22 cellular contexts compared by ENCODE assay signal in the genomic region with DNA sequence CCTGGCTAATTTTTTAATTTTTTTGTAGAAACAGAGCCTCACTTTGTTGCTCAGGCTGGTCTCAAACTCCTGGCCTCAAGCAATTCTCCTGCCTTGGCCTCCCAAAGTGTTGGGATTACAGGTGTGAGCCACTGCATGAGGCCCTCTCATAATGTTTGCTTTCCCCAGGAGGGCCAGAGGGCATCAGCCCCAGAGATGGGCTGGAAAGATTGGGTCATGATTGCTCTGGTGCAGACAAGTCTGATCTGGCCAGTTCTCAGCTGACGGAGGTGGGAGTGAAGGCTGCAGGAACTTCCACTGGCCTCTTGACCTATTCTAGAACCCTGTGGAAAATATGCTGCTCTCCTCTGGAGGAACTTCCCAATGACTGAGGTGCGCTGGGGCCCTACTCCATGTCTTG. TPM values are rescaled to one million over a fixed set of nuclear protein-coding genes. Genes with fewer than 3 reads are reported as not detected.
DNase-seq lines count a peak whose midpoint lies in the region; ATAC-seq, FAIRE-seq and TF ChIP-seq lines count a peak whose summit lies in the region.
"Had no signal": no experiment of that assay in that cellular context is flagged by ENCODE, and none has a peak within 500 bp of the region (broad histone marks: within the 10 kb centered on the region; RNA-seq: fewer than 3 reads in every experiment).

No MANE protein-coding gene starts in this region.

- peaks cover 3% of the 10 kb centered on the region for H3K9me3 Mint-ChIP-seq in memory B cell
- H3K9me3 Mint-ChIP-seq: CD4-positive, alpha-beta T cell had no signal

- 71% methylated on average over 2 of the region's 2 CpGs for WGBS in liver
- 25% methylated on average over 2 of the region's 2 CpGs for WGBS in HepG2 (ENCODE audit: low lambda C conversion rate)
- 49% methylated on average over 2 of the region's 2 CpGs for WGBS in K562 (ENCODE audit: insufficient coverage, low coverage, missing lambda C conversion rate)

- H3K4me1 ChIP-seq in liver (ENCODE audit: control insufficient read depth in 4 of 4, insufficient read depth in 4 of 4, low read length in 3 of 4), result peaks cover 0 to 9% (median 5%) of the 10 kb centered on the region in 4 donors
- H3K4me1 ChIP-seq in HepG2 (ENCODE audit: insufficient read depth, low read length), result peaks cover 19% of the 10 kb centered on the region; the same call in 1 of the 2 replicates
- H3K4me1 ChIP-seq in K562 (replicated peaks in 1 of 2; ENCODE audit: control insufficient read depth in 2 of 2, insufficient read depth in 2 of 2, low read length in 2 of 2), result peaks cover 7 to 18% of the 10 kb centered on the region in 2 experiments
- H3K4me1 ChIP-seq: A549, HAP-1 had no signal

- no TSS peak for BruUV-seq in HepG2 (replicated peaks; lab: Mats Ljungman, UMichigan)
- BruUV-seq in K562 (replicated peaks; lab: Mats Ljungman, UMichigan), result no TSS peak

- H3K4me2 ChIP-seq in HepG2 (ENCODE audit: low read depth, low read length), result no peak overlapping the region
- H3K4me2 ChIP-seq in K562 (ENCODE audit: insufficient read depth, low read length), result no peak overlapping the region
- H3K4me2 ChIP-seq: A549 had no signal

- H3K27me3 Mint-ChIP-seq in memory B cell, result peaks cover 6% of the 10 kb centered on the region
- H3K27me3 Mint-ChIP-seq: CD4-positive, alpha-beta T cell had no signal

- TF ChIP-seq RAD21 in liver (IDR thresholded peaks at IDR 0.05), result no peak
- TF ChIP-seq RAD21 in HepG2 (CRISPR knock-in tag; IDR thresholded peaks at IDR 0.05), result no peak
- no peak for TF ChIP-seq RAD21 in K562 (CRISPR knock-in tag; conservative IDR thresholded peaks at IDR 0.05 in 1 of 2, IDR thresholded peaks at IDR 0.05 in 1 of 2)

- in situ Hi-C loops in HepG2 (cut with HindIII; ENCODE audit: extremely low pct_ligation_motif_present, low pct_unique_long_range_greater_than_20kb), result no loop called here
- in situ Hi-C loops in K562 (cut with MboI), result no loop called here

- peaks cover 2% of the 10 kb centered on the region for H3K36me3 Mint-ChIP-seq in memory B cell

- no peaks in the 10 kb centered on the region for H3K79me2 ChIP-seq in HepG2 (ENCODE audit: insufficient read depth, low read length)
- H3K79me2 ChIP-seq in K562 (ENCODE audit: control insufficient read depth, insufficient read depth, low read length), result no peaks in the 10 kb centered on the region

- no peak overlapping the region for H3K4me3 Mint-ChIP-seq in memory B cell
- H3K4me3 Mint-ChIP-seq: CD4-positive, alpha-beta T cell had no signal

- H3K9ac ChIP-seq in liver (ENCODE audit: low read depth in 1 of 2, low read length in 2 of 2), result no peak overlapping the region
- H3K9ac ChIP-seq in HepG2 (ENCODE audit: insufficient read depth, low read depth, low read length), result no peak overlapping the region
- no peak overlapping the region for H3K9ac ChIP-seq in K562 (ENCODE audit: insufficient read depth in 1 of 2, low read depth in 2 of 2, low read length in 2 of 2)

- DNase-seq in HepG2 (ENCODE audit: low spot score) (no peak), K562 (ENCODE audit: extremely low read depth in 1 of 4, low spot score in 3 of 4) (no peak), memory B cell (ENCODE audit: low spot score in 2 of 2) (no peak), GM12891 (ENCODE audit: insufficient read length, low spot score) (no peak)
- DNase-seq in activated CD8-positive, alpha-beta memory T cell treated with anti-CD3 and anti-CD28 coated beads, Interleukin-2, amount 50 U/mL, for 48 hours, result no peak
- DNase-seq: AML-193; CD4-positive, alpha-beta T cell; DMS 273 treated with DMSO at 0.1 percent for 48 hours; DMS53; DND-41; EL had no signal

- H3K27me3 ChIP-seq in liver (ENCODE audit: control insufficient read depth in 4 of 4, insufficient read depth in 4 of 4, low read length in 3 of 4) (no peaks in the 10 kb centered on the region), HepG2 (ENCODE audit: control insufficient read depth in 1 of 2, insufficient read depth in 2 of 2, low read length in 2 of 2) (peaks cover 5 to 34% of the 10 kb centered on the region in 2 experiments; a peak in 3 of 5 replicates), K562 (ENCODE audit: control insufficient read depth in 2 of 2, insufficient read depth in 2 of 2, low read length in 2 of 2) (no peaks in the 10 kb centered on the region)

- no peaks in the 10 kb centered on the region for H4K20me1 ChIP-seq in HepG2 (ENCODE audit: insufficient read depth, low read length)
- H4K20me1 ChIP-seq in K562 (replicated peaks; ENCODE audit: control insufficient read depth, insufficient read depth, low read length), result no peaks in the 10 kb centered on the region

- POLR2A ChIA-PET in HepG2 (lab: Yijun Ruan, JAX), result no interaction called here
- POLR2A ChIA-PET in K562 (lab: Yijun Ruan, JAX), result interaction anchor here (1.6 kb wide), 1 partner anchor 11 kb away, joined by 5 read pairs; no protein-coding TSS in a partner anchor

- H3K9me3 ChIP-seq in liver (ENCODE audit: control insufficient read depth in 4 of 4, low read length in 3 of 4) (no peaks in the 10 kb centered on the region), HepG2 (ENCODE audit: low read length) (no peaks in the 10 kb centered on the region), K562 (replicated peaks; ENCODE audit: control insufficient read depth, insufficient read depth, low read depth, low read length) (no peaks in the 10 kb centered on the region)
- H3K9me3 ChIP-seq: A549, HAP-1 had no signal

- H3K27ac Mint-ChIP-seq in memory B cell, result peak overlapping the region; percentile 72
- H3K27ac Mint-ChIP-seq: CD4-positive, alpha-beta T cell had no signal

- TF ChIP-seq POLR2A in HepG2 (IDR thresholded peaks at IDR 0.05; ENCODE audit: insufficient read depth in 1 of 2, low read depth in 2 of 2, low read length in 2 of 2) (no peak), K562 (conservative IDR thresholded peaks at IDR 0.05) (no peak), GM12891 (IDR thresholded peaks at IDR 0.05; ENCODE audit: low read depth, low read length) (no peak)

- intact Hi-C loops in HepG2 (cut with micrococcal nuclease; ENCODE audit: unreplicated experiment) (no loop called here), K562 (cut with micrococcal nuclease) (no loop called here)

- TF ChIP-seq EP300 in HepG2 (IDR thresholded peaks at IDR 0.05; ENCODE audit: low read depth in 2 of 2, low read length in 2 of 2), result no peak
- no peak for TF ChIP-seq EP300 in HepG2 (CRISPR knock-in tag; IDR thresholded peaks at IDR 0.05; ENCODE audit: borderline replicate concordance)
- TF ChIP-seq EP300 in K562 (IDR thresholded peaks at IDR 0.05; ENCODE audit: low read length), result no peak

- no peaks in the 10 kb centered on the region for H3K4me1 Mint-ChIP-seq in memory B cell

- H3K36me3 ChIP-seq in liver (ENCODE audit: control insufficient read depth in 4 of 4, insufficient read depth in 3 of 4, low read depth in 1 of 4, low read length in 3 of 4) (no peaks in the 10 kb centered on the region), HepG2 (replicated peaks in 1 of 2; ENCODE audit: control insufficient read depth in 1 of 2, insufficient read depth in 2 of 2, low read length in 2 of 2) (no peaks in the 10 kb centered on the region), K562 (ENCODE audit: control insufficient read depth, insufficient read depth, low read length) (no peaks in the 10 kb centered on the region)
- H3K36me3 ChIP-seq: HAP-1 had no signal

- H3K27ac ChIP-seq in liver (ENCODE audit: low read depth in 1 of 2, low read length in 2 of 2) (peak overlapping the region in 1 of 2 donors; percentile 8), HepG2 (ENCODE audit: extremely low read length, insufficient read depth, low read length) (no peak overlapping the region), K562 (ENCODE audit: extremely low read depth, low read depth, low read length) (no peak overlapping the region)
- H3K27ac ChIP-seq: 22Rv1, A549, C4-2B had no signal

- TF ChIP-seq CTCF in liver (IDR thresholded peaks at IDR 0.05; ENCODE audit: low read depth, low read length, missing input control), result no peak
- TF ChIP-seq CTCF in HepG2 (CRISPR knock-in tag; IDR thresholded peaks at IDR 0.05), result no peak
- no peak for TF ChIP-seq CTCF in K562 (IDR thresholded peaks at IDR 0.05 in 2 of 3, conservative IDR thresholded peaks at IDR 0.05 in 1 of 3; ENCODE audit: insufficient read depth in 2 of 3, low read depth in 1 of 3, low read length in 3 of 3)

- H3K9me1 ChIP-seq in K562 (ENCODE audit: control insufficient read depth, insufficient read depth, low read length), result peaks cover 3% of the 10 kb centered on the region

- ATAC-seq in HepG2 (no peak; the same call in 2 of the 3 replicates), K562 (no peak), memory B cell (ENCODE audit: low read depth) (no peak), HG02610 (IDR thresholded peaks at IDR 0.05; ENCODE audit: unreplicated experiment) (no peak)

- H3K4me3 ChIP-seq in liver (ENCODE audit: low read depth in 1 of 3, low read length in 3 of 3), result no peak overlapping the region
- H3K4me3 ChIP-seq in HepG2 (replicated peaks in 1 of 3; ENCODE audit: insufficient read depth in 1 of 3, low read depth in 2 of 3, low read length in 3 of 3), result no peak overlapping the region
- no peak overlapping the region for H3K4me3 ChIP-seq in K562
- H3K4me3 ChIP-seq: A549, GM12878, HAP-1 had no signal

- H2AFZ ChIP-seq in HepG2 (ENCODE audit: low read length) (no peak overlapping the region), K562 (ENCODE audit: low read depth, low read length) (no peak overlapping the region)

- CTCF ChIA-PET in HepG2 (lab: Yijun Ruan, JAX; ENCODE audit: low intra/inter-chr PET ratio, low total read pairs) (no interaction called here), K562 (lab: Yijun Ruan, JAX; ENCODE audit: low intra/inter-chr PET ratio) (no interaction called here)

- FAIRE-seq in HepG2 (lab: Jason Lieb, UNC) (no peak), K562 (lab: Jason Lieb, UNC) (no peak), GM12891 (lab: Jason Lieb, UNC) (no peak)
- FAIRE-seq: A549, GM12878, GM19239, H1 had no signal

RNA-seq across cellular contexts. Expression of a gene that starts 43.4 kb away (rescaled TPM):
- total RNA-seq in liver, result not detected
- polyA plus RNA-seq in liver, result not detected
- total RNA-seq in HepG2 (2016; rRNA removed; fragmentation: Illumina TruSeq; extraction: Trizol), result not detected in 2 replicates
- not detected in 2 replicates for total RNA-seq in HepG2 (2016; cell fraction: cytosol; rRNA removed; fragmentation: Illumina TruSeq; extraction: Trizol; ENCODE audit: low read depth)
- total RNA-seq in HepG2 (2016; cell fraction: insoluble cytoplasmic fraction; rRNA removed; fragmentation: Illumina TruSeq; extraction: Trizol), result not detected in 2 replicates
- not detected in 2 replicates for total RNA-seq in HepG2 (2016; cell fraction: membrane; rRNA removed; fragmentation: Illumina TruSeq; extraction: Trizol)
- total RNA-seq in HepG2 (2016; cell fraction: nucleus; rRNA removed; fragmentation: Illumina TruSeq; extraction: Trizol), result not detected in 2 replicates
- polyA plus RNA-seq in HepG2 (2011; rRNA removed), result not detected in 2 replicates
- polyA plus RNA-seq in HepG2 (2011; cell fraction: cytosol; rRNA removed), result not detected in 2 replicates
- not detected in 2 replicates for polyA plus RNA-seq in HepG2 (2011; cell fraction: nucleus; rRNA removed)
- not detected in 2 replicates for polyA plus RNA-seq in HepG2 (2012)
- not detected in 2 replicates for polyA plus RNA-seq in HepG2 (2016; cell fraction: cytosol; fragmentation: Illumina TruSeq; extraction: Trizol; ENCODE audit: low read depth)
- not detected in 2 replicates for polyA plus RNA-seq in HepG2 (2016; cell fraction: insoluble cytoplasmic fraction; fragmentation: Illumina TruSeq; extraction: Trizol; ENCODE audit: low read depth)
- not detected in 2 replicates for polyA plus RNA-seq in HepG2 (2016; cell fraction: membrane; fragmentation: Illumina TruSeq; extraction: Trizol; ENCODE audit: low read depth)
- polyA plus RNA-seq in HepG2 (2016; cell fraction: nucleus; fragmentation: Illumina TruSeq; extraction: Trizol; ENCODE audit: insufficient read depth, low read depth), result not detected in 2 replicates
- polyA minus RNA-seq in HepG2 (2011; rRNA and poly(A)+ RNA removed; ENCODE audit: low replicate concordance), result not detected in 2 replicates
- not detected in 2 replicates for polyA minus RNA-seq in HepG2 (2011; cell fraction: cytosol; rRNA and poly(A)+ RNA removed)
- not detected in 2 replicates for polyA minus RNA-seq in HepG2 (2011; cell fraction: nucleus; rRNA and poly(A)+ RNA removed)
- not detected in 2 replicates for total RNA-seq in K562 (2011; cell fraction: chromatin; rRNA removed; ENCODE audit: low replicate concordance)
- not detected in 2 replicates for total RNA-seq in K562 (2011; cell fraction: nucleolus; rRNA removed)
- not detected in 2 replicates for total RNA-seq in K562 (2011; cell fraction: nucleoplasm; rRNA removed)
- total RNA-seq in K562 (2014; rRNA removed), result not detected in 2 replicates
- not detected in 2 replicates for total RNA-seq in K562 (2014; rRNA removed; fragmentation: Illumina TruSeq; extraction: Trizol)
- not detected in 2 replicates for total RNA-seq in K562 (2015; rRNA removed; fragmentation: Illumina TruSeq; extraction: Trizol)
- not detected in 2 replicates for total RNA-seq in K562 (2021)
- polyA plus RNA-seq in K562 (2011; rRNA removed), result not detected in 2 replicates
- polyA plus RNA-seq in K562 (2011; cell fraction: cytosol; rRNA removed), result not detected in 2 replicates
- not detected in 2 replicates for polyA plus RNA-seq in K562 (2011; cell fraction: nucleus; rRNA removed)
- not detected in 2 replicates for polyA plus RNA-seq in K562 (2012)
- not detected in 2 replicates for polyA plus RNA-seq in K562 (2014; fragmentation: Illumina TruSeq; extraction: Trizol)
- not detected for polyA plus RNA-seq in K562 (2014; fragmentation: Nextera tagmentation; extraction: Ambion mirVana)
- polyA plus RNA-seq in K562 (2014; rRNA removed), result not detected in 2 replicates
- polyA minus RNA-seq in K562 (2011; rRNA and poly(A)+ RNA removed), result not detected in 2 replicates
- polyA minus RNA-seq in K562 (2011; cell fraction: cytosol; rRNA and poly(A)+ RNA removed), result not detected in 2 replicates
- polyA minus RNA-seq in K562 (2011; cell fraction: nucleus; rRNA and poly(A)+ RNA removed), result not detected in 2 replicates
- not detected for polyA plus RNA-seq in GM12891 (2012; ENCODE audit: low read depth, missing spikeins)
- total RNA-seq: CD4-positive, alpha-beta T cell; G401; GM12878 had no signal
- polyA plus RNA-seq: A549, BJ, GM12878 had no signal

RNA-seq across cellular contexts. Expression of a gene that starts 43.6 kb away (rescaled TPM):
- total RNA-seq in liver (10 to 100 TPM; 59.0 to 83.3 TPM), HepG2 (2016; rRNA removed; fragmentation: Illumina TruSeq; extraction: Trizol) (24.4 and 26.8 TPM in 2 replicates), K562 (2014; rRNA removed) (5.0 and 5.4 TPM in 2 replicates), K562 (2014; rRNA removed; fragmentation: Illumina TruSeq; extraction: Trizol) (11.9 and 12.0 TPM in 2 replicates), K562 (2015; rRNA removed; fragmentation: Illumina TruSeq; extraction: Trizol) (13.8 and 14.4 TPM in 2 replicates), K562 (2021) (13.1 and 14.6 TPM in 2 replicates)
- polyA plus RNA-seq in liver (10 to 100 TPM; 14.9 to 19.9 TPM), HepG2 (2011; rRNA removed) (5.8 and 5.9 TPM in 2 replicates), K562 (2011; rRNA removed) (6.6 and 6.7 TPM in 2 replicates), K562 (2014; fragmentation: Illumina TruSeq; extraction: Trizol) (6.4 and 7.9 TPM in 2 replicates), K562 (2014; fragmentation: Nextera tagmentation; extraction: Ambion mirVana) (1 to 10 TPM; 4.1 to 4.2 TPM), K562 (2014; rRNA removed) (4.8 and 5.1 TPM in 2 replicates)
- 3.1 and 3.8 TPM in 2 replicates for total RNA-seq in HepG2 (2016; cell fraction: cytosol; rRNA removed; fragmentation: Illumina TruSeq; extraction: Trizol; ENCODE audit: low read depth)
- 25.5 and 28.3 TPM in 2 replicates for total RNA-seq in HepG2 (2016; cell fraction: insoluble cytoplasmic fraction; rRNA removed; fragmentation: Illumina TruSeq; extraction: Trizol)
- 15.5 and 17.6 TPM in 2 replicates for total RNA-seq in HepG2 (2016; cell fraction: membrane; rRNA removed; fragmentation: Illumina TruSeq; extraction: Trizol)
- total RNA-seq in HepG2 (2016; cell fraction: nucleus; rRNA removed; fragmentation: Illumina TruSeq; extraction: Trizol), result 49.0 and 51.0 TPM in 2 replicates
- polyA plus RNA-seq in HepG2 (2011; cell fraction: cytosol; rRNA removed), result 3.5 and 4.9 TPM in 2 replicates
- polyA plus RNA-seq in HepG2 (2011; cell fraction: nucleus; rRNA removed), result 4.2 and 5.1 TPM in 2 replicates
- polyA plus RNA-seq in HepG2 (2012), result 18.3 and 19.9 TPM in 2 replicates
- polyA plus RNA-seq in HepG2 (2016; cell fraction: cytosol; fragmentation: Illumina TruSeq; extraction: Trizol; ENCODE audit: low read depth), result 2.5 and 2.6 TPM in 2 replicates
- 19.7 and 25.1 TPM in 2 replicates for polyA plus RNA-seq in HepG2 (2016; cell fraction: insoluble cytoplasmic fraction; fragmentation: Illumina TruSeq; extraction: Trizol; ENCODE audit: low read depth)
- 6.2 and 6.7 TPM in 2 replicates for polyA plus RNA-seq in HepG2 (2016; cell fraction: membrane; fragmentation: Illumina TruSeq; extraction: Trizol; ENCODE audit: low read depth)
- 53.6 and 54.2 TPM in 2 replicates for polyA plus RNA-seq in HepG2 (2016; cell fraction: nucleus; fragmentation: Illumina TruSeq; extraction: Trizol; ENCODE audit: insufficient read depth, low read depth)
- 9.6 and 24.6 TPM in 2 replicates for polyA minus RNA-seq in HepG2 (2011; rRNA and poly(A)+ RNA removed; ENCODE audit: low replicate concordance)
- 10.8 and 15.0 TPM in 2 replicates for polyA minus RNA-seq in HepG2 (2011; cell fraction: cytosol; rRNA and poly(A)+ RNA removed)
- 14.9 and 15.0 TPM in 2 replicates for polyA minus RNA-seq in HepG2 (2011; cell fraction: nucleus; rRNA and poly(A)+ RNA removed)
- 11.4 and 24.0 TPM in 2 replicates for total RNA-seq in K562 (2011; cell fraction: chromatin; rRNA removed; ENCODE audit: low replicate concordance)
- total RNA-seq in K562 (2011; cell fraction: nucleolus; rRNA removed), result 14.2 and 15.8 TPM in 2 replicates
- total RNA-seq in K562 (2011; cell fraction: nucleoplasm; rRNA removed), result 19.2 and 26.8 TPM in 2 replicates
- 3.2 and 3.5 TPM in 2 replicates for polyA plus RNA-seq in K562 (2011; cell fraction: cytosol; rRNA removed)
- polyA plus RNA-seq in K562 (2011; cell fraction: nucleus; rRNA removed), result 4.1 and 5.4 TPM in 2 replicates
- 4.5 and 8.6 TPM in 2 replicates for polyA plus RNA-seq in K562 (2012)
- polyA minus RNA-seq in K562 (2011; rRNA and poly(A)+ RNA removed), result 15.2 and 23.0 TPM in 2 replicates
- 8.5 and 10.6 TPM in 2 replicates for polyA minus RNA-seq in K562 (2011; cell fraction: cytosol; rRNA and poly(A)+ RNA removed)
- 9.6 and 22.0 TPM in 2 replicates for polyA minus RNA-seq in K562 (2011; cell fraction: nucleus; rRNA and poly(A)+ RNA removed)
- polyA plus RNA-seq in GM12891 (2012; ENCODE audit: low read depth, missing spikeins), result 6.1 TPM
